Comparison of ENCODE assay signal across 10 cellular contexts in genomic region chr13:111658150-111659100, GRCh38.
DNase-seq lines count a peak whose midpoint lies in the region; ATAC-seq and TF ChIP-seq lines count a peak whose summit lies in the region.
"Had no signal": no experiment of that assay in that cellular context is flagged by ENCODE, and none has a peak within 500 bp of the region (broad histone marks: within the 10 kb centered on the region; RNA-seq: fewer than 3 reads in every experiment).

No MANE protein-coding gene starts in this region.

- peak; percentile 83 for ATAC-seq in sciatic nerve
- no peak for ATAC-seq in GM18907 (IDR thresholded peaks at IDR 0.05; ENCODE audit: unreplicated experiment)
- ATAC-seq: activated CD8-positive, alpha-beta T cell treated with anti-CD3 and anti-CD28 coated beads, Interleukin-2, amount 10 ng/mL, durations not matched to agents 7 days and 5 days had no signal

- no peak overlapping the region for H3K4me3 ChIP-seq in NB4 (ENCODE audit: low read depth, low read length)
- H3K4me3 ChIP-seq: suprapubic skin had no signal

- DNase-seq in NB4 (ENCODE audit: low read depth) (peak; percentile 50), NCI-H526 (lab: John Stamatoyannopoulos, UW) (peak; percentile 60 to 85), hippocampal formation (lab: John Stamatoyannopoulos, UW) (peak; percentile 53 to 56), sciatic nerve (ENCODE audit: low spot score) (peak; percentile 67), cortex of kidney (lab: John Stamatoyannopoulos, UW) (no peak)
- no peak for DNase-seq in effector CD4-positive, alpha-beta T cell
- DNase-seq: activated CD8-positive, alpha-beta T cell treated with anti-CD3 and anti-CD28 coated beads, Interleukin-2, amount 10 ng/mL, durations not matched to agents 7 days and 5 days; stimulated activated CD4-positive, alpha-beta T cell treated with anti-CD3 and anti-CD28 coated beads, Interleukin-4, amount 100 ng/mL, for 24 hours had no signal

- TF ChIP-seq CTCF in NB4 (IDR thresholded peaks at IDR 0.05; ENCODE audit: low read depth, low read length) = no peak

- TF ChIP-seq POLR2A in NB4 (IDR thresholded peaks at IDR 0.05; ENCODE audit: extremely low read depth, insufficient read length) = no peak

- intact Hi-C loops in sciatic nerve (cut with DNase I) = no loop called here

Comparison
In these comparisons a context has a peak if more than half of its experiments do, and no peak if none do; other contexts are left out.
1. DNase-seq: peak in NB4 (single experiment), NCI-H526 (2 of 2), hippocampal formation (2 of 2) and sciatic nerve (single experiment); none in cortex of kidney (single experiment) and effector CD4-positive, alpha-beta T cell (single experiment).